ENCODE assay signal across 22 cellular contexts in genomic region chr18:72993245-72993644, GRCh38.
"Had no signal": no experiment of that assay in that cellular context is flagged by ENCODE, and none has a peak within 500 bp of the region (broad histone marks: within the 10 kb centered on the region; RNA-seq: fewer than 3 reads in every experiment).

No MANE protein-coding gene starts in this region.

- DNase-seq: IMR-90, Karpas-422, KG1, MV-4-11, NCI-H1048, NCI-H1105, NCI-H1436 treated with DMSO at 0.1 percent for 48 hours, NCI-H1694, NCI-H187 treated with DMSO at 0.1 percent for 48 hours, NCI-H2029 treated with DMSO at 0.1 percent for 48 hours, NCI-H2171, NCI-H226, NCI-H446, NCI-H510A, NCI-H524 treated with DMSO at 0.1 percent for 48 hours, NCI-H69, NCI-H774, Peyer's patch, Right ventricle myocardium superior, SIG-M5 had no signal

- H3K4me3 ChIP-seq: Peyer's patch, SJSA1, SK-N-MC had no signal

- H3K36me3 ChIP-seq: Peyer's patch, SJSA1 had no signal

- H3K27me3 ChIP-seq: Peyer's patch, SJSA1 had no signal

- H3K9me3 ChIP-seq: Peyer's patch, SJSA1 had no signal

- H3K27ac ChIP-seq: Peyer's patch, SJSA1, SK-N-MC had no signal

- H3K4me1 ChIP-seq: Peyer's patch, SJSA1 had no signal
